2 cellular contexts compared by ENCODE assay signal in the genomic region with DNA sequence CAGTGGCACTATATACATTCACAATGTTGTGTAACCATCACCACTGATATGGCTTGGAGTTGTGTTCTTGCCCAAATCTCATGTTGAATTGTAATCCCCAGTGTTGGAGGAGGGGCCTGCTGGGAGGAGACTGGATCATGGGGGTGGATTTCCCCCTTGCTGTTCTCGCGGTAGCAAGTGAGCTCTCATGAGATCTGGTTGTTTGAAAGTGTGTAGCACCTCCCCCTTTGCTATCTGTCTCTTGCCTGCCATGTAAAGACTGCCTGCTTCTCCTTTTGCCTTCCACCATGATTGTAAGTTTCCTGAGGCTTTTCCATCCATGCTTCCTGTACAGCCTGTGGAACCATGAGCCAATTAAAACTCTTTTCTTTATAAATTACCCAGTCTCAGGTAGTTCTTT. TPM values are rescaled to one million over a fixed set of nuclear protein-coding genes. Genes with fewer than 3 reads are reported as not detected.
"Had no signal": no experiment of that assay in that cellular context is flagged by ENCODE, and none has a peak within 500 bp of the region (broad histone marks: within the 10 kb centered on the region; RNA-seq: fewer than 3 reads in every experiment).

No MANE protein-coding gene starts in this region.

RNA-seq across cellular contexts. Expression of a gene that starts 17.1 kb away (rescaled TPM):
- total RNA-seq: M059J, MCF 10A had no signal
